8 cellular contexts compared by ENCODE assay signal in the genomic region with DNA sequence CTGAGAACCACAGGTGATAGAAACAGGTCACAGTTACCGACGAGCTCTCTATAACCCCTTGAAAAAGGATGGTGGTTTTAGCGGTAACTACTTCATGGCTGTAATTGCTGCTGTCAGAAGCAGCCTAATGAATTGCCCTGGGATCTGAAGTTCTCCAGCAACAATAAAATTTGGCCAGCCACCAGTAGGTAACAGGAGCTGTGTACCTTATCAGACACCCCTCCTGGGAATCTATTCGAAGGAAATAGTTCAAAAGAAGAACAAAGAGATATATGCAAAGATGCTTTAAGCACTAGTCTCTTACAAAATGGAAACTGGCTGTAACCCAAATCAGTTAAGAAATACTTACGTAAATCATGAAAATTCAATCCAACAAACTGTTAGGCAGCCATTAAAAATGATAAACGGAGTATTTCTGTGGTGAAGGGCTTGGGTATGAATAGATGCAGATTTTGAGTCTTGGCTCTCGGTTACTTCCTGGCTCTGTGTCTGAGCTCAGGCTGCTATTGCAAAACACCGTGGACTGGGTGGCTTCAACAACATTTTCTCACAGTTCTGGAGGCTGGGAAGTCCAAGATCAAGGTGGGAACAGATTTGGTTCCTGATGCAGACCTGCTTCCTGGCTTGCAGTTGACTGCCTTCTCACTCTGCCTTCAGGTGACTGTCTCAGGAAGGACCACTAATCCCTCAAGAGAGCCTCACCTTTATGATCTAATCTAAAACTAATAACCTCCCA. TPM values are rescaled to one million over a fixed set of nuclear protein-coding genes. Genes with fewer than 3 reads are reported as not detected.
DNase-seq lines count a peak whose midpoint lies in the region; ATAC-seq and TF ChIP-seq lines count a peak whose summit lies in the region.

No MANE protein-coding gene starts in this region.

- H3K36me3 ChIP-seq in ES-I3 (ENCODE audit: insufficient read depth, low read length), result no peaks in the 10 kb centered on the region
- no peaks in the 10 kb centered on the region for H3K36me3 ChIP-seq in colonic mucosa

- peak overlapping the region; percentile 88 for H3K27ac ChIP-seq in colonic mucosa

- POLR2A ChIA-PET in naive thymus-derived CD8-positive, alpha-beta T cell (lab: Charles Lee), result no interaction called here
- POLR2A ChIA-PET in GM10248 (lab: Yijun Ruan, JAX), result no interaction called here

- no peaks in the 10 kb centered on the region for H3K27me3 ChIP-seq in colonic mucosa

- intact Hi-C loops in colonic mucosa (cut with DNase I), result no loop called here

- H3K27ac Mint-ChIP-seq in naive thymus-derived CD8-positive, alpha-beta T cell, result peak overlapping the region in 9 of 10 donors; percentile 90 to 96 (median 93)

- H3K4me3 ChIP-seq in colonic mucosa, result no peak overlapping the region

- H3K9me3 Mint-ChIP-seq in naive thymus-derived CD8-positive, alpha-beta T cell, result peaks cover 0 to 13% (median 0%) of the 10 kb centered on the region in 9 donors

- H3K9me3 ChIP-seq in ES-I3 (ENCODE audit: control insufficient read depth, insufficient read depth, low read length) (no peaks in the 10 kb centered on the region), colonic mucosa (no peaks in the 10 kb centered on the region)

- peak overlapping the region; percentile 83 to 94 (median 92) for H3K4me3 Mint-ChIP-seq in naive thymus-derived CD8-positive, alpha-beta T cell

- H3K27me3 Mint-ChIP-seq in naive thymus-derived CD8-positive, alpha-beta T cell, result no peaks in the 10 kb centered on the region

- H3K36me3 Mint-ChIP-seq in naive thymus-derived CD8-positive, alpha-beta T cell, result peaks cover under 1 to 3% (median 1%) of the 10 kb centered on the region in 3 donors

- H3K9ac ChIP-seq in ES-I3 (ENCODE audit: low read depth, low read length) (peak overlapping the region; percentile 69; the same call in 1 of the 2 replicates), colonic mucosa (ENCODE audit: low read depth in 2 of 2, low read length in 2 of 2) (peak overlapping the region; percentile 53 to 92)

- no peak for TF ChIP-seq CTCF in colonic mucosa (IDR thresholded peaks at IDR 0.05)
- no peak for TF ChIP-seq CTCF in GM10248 (IDR thresholded peaks at IDR 0.05; ENCODE audit: control extremely low read depth, extremely low read depth, low read depth, missing control alignments)

- CTCF ChIA-PET in GM10248 (lab: Yijun Ruan, JAX), result interaction anchor here (1.1 to 1.5 kb wide), 2 partner anchors 10 to 60 kb away, joined by 4 to 5 read pairs; no protein-coding TSS in a partner anchor

- peak; percentile 18 to 24 for ATAC-seq in naive thymus-derived CD8-positive, alpha-beta T cell
- no peak for ATAC-seq in GM19455 (IDR thresholded peaks at IDR 0.05; ENCODE audit: unreplicated experiment)

- peaks cover 23 to 51% (median 28%) of the 10 kb centered on the region in 4 donors for H3K4me1 Mint-ChIP-seq in naive thymus-derived CD8-positive, alpha-beta T cell

- DNase-seq in NCI-H2107 (lab: John Stamatoyannopoulos, UW), result peak; percentile 59
- no peak for DNase-seq in colonic mucosa
- DNase-seq in naive thymus-derived CD8-positive, alpha-beta T cell, result peak in 3 of 10 donors; percentile 8 to 18 (median 8)
- no peak for DNase-seq in amygdala (lab: John Stamatoyannopoulos, UW)
- DNase-seq in GM10248 (ENCODE audit: extremely low spot score), result no peak
- no peak for DNase-seq in nucleus accumbens (lab: John Stamatoyannopoulos, UW)

- H3K4me1 ChIP-seq in ES-I3 (ENCODE audit: insufficient read depth, low read length), result peaks cover 16% of the 10 kb centered on the region; the same call in 1 of the 2 replicates
- H3K4me1 ChIP-seq in colonic mucosa, result peaks cover 8% of the 10 kb centered on the region

RNA-seq across cellular contexts. Expression of a gene that starts 1.6 kb away (rescaled TPM):
- total RNA-seq in colonic mucosa, result 10 to 100 TPM; 29.2 to 43.2 TPM
- total RNA-seq in naive thymus-derived CD8-positive, alpha-beta T cell, result 1 to 10 TPM; 6.1 TPM
- polyA plus RNA-seq in naive thymus-derived CD8-positive, alpha-beta T cell, result 10 to 100 TPM; 11.3 to 12.3 (median 12.2) TPM

Comparison
In these comparisons a context has a peak if more than half of its experiments do, and no peak if none do; other contexts are left out.
1. RNA of a gene that starts 1.6 kb away (total RNA-seq): 29.2 to 43.2 TPM in colonic mucosa; 6.1 TPM in naive thymus-derived CD8-positive, alpha-beta T cell; every median in the first group is over 4 times any median in the second.